Comparison of ENCODE assay signal across 26 cellular contexts in genomic region chr17:43454888-43455287, GRCh38.
"Had no signal": no experiment of that assay in that cellular context is flagged by ENCODE, and none has a peak within 500 bp of the region (broad histone marks: within the 10 kb centered on the region; RNA-seq: fewer than 3 reads in every experiment).

No MANE protein-coding gene starts in this region.

- H3K36me3 ChIP-seq: esophagus squamous epithelium, WERI-Rb-1 had no signal

- H3K4me3 ChIP-seq: esophagus squamous epithelium had no signal

- ATAC-seq: activated CD4-positive, CD25-positive, alpha-beta regulatory T cell treated with anti-CD3 and anti-CD28 coated beads, Interleukin-2, amount 50 U/mL, for 24 hours; activated CD8-positive, alpha-beta T cell treated with anti-CD3 and anti-CD28 coated beads for 36 hours; activated T-cell treated with anti-CD3 and anti-CD28 coated beads, Interleukin-2, amount 50 U/mL, for 4 hours; activated T-helper 17 cell treated with anti-CD3 and anti-CD28 coated beads, Interleukin-2, amount 50 U/mL, for 72 hours; T-helper 17 cell had no signal

- H3K27ac ChIP-seq: epithelial cell of prostate, esophagus squamous epithelium, WERI-Rb-1 had no signal

- H3K9me3 ChIP-seq: esophagus squamous epithelium had no signal

- DNase-seq: activated B cell treated with CpG ODN at 0.5 μM for 24 hours; activated CD4-positive, alpha-beta T cell treated with anti-CD3 and anti-CD28 coated beads for 48 hours; activated CD4-positive, alpha-beta T cell treated with anti-CD3 and anti-CD28 coated beads, Interleukin-2, amount 50 U/mL, for 1 hour; activated CD4-positive, alpha-beta T cell treated with anti-CD3 and anti-CD28 coated beads, Interleukin-2, amount 50 U/mL, for 48 hours; activated CD8-positive, alpha-beta memory T cell treated with anti-CD3 and anti-CD28 coated beads for 24 hours; activated CD8-positive, alpha-beta T cell treated with anti-CD3 and anti-CD28 coated beads for 36 hours; activated effector memory CD4-positive, alpha-beta T cell treated with Interleukin-2 at 50 U/mL for 16 hours; activated gamma-delta T cell treated with Interleukin-2 at 50 U/mL for 16 hours; activated naive CD4-positive, alpha-beta T cell treated with anti-CD3 and anti-CD28 coated beads, Interleukin-2, amount 50 U/mL, for 16 hours; activated naive CD4-positive, alpha-beta T cell treated with Interleukin-2 at 50 U/mL for 16 hours; activated T-cell treated with anti-CD3 and anti-CD28 coated beads, Interleukin-2, amount 50 U/mL, for 4 hours; amniotic stem cell; anterior cingulate cortex; caudate nucleus; cortex of kidney; effector CD8-positive, alpha-beta T cell; esophagus squamous epithelium; foreskin melanocyte; head of caudate nucleus; T-helper 1 cell; T-helper 17 cell; T1000; WERI-Rb-1 had no signal

- H3K27me3 ChIP-seq: esophagus squamous epithelium had no signal
